2 cellular contexts compared by ENCODE assay signal in genomic region chr16:57099965-57100364, GRCh38.
TF ChIP-seq lines count a peak whose summit lies in the region.
"Not testable (repeated sequence)": the region's sequence is repeated elsewhere in the genome, so short reads cannot be mapped to it uniquely, and the experiment has no call there.

No MANE protein-coding gene starts in this region.

TF ChIP-seq in A549, 52 proteins besides CTCF, POLR2A, EP300 and RAD21:
- not testable (repeated sequence) for TF ChIP-seq FOSL2 (IDR thresholded peaks at IDR 0.05)
- peak; percentile 38; the same call in 1 of the 2 replicates for TF ChIP-seq FOSL2 (CRISPR knock-in tag; IDR thresholded peaks at IDR 0.05)

TF ChIP-seq in IMR-90, 13 proteins besides CTCF, POLR2A, EP300 and RAD21:
- TF ChIP-seq FOS (IDR thresholded peaks at IDR 0.05; ENCODE audit: low read depth, low read length) (0 out of 2 replicates have a peak, but pooled peaks have one; percentile 6), CEBPB (IDR thresholded peaks at IDR 0.05; ENCODE audit: low read depth, low read length) (0 out of 2 replicates have a peak, but pooled peaks have one; percentile 14)
